Comparison of ENCODE assay signal across 8 cellular contexts in the genomic region with DNA sequence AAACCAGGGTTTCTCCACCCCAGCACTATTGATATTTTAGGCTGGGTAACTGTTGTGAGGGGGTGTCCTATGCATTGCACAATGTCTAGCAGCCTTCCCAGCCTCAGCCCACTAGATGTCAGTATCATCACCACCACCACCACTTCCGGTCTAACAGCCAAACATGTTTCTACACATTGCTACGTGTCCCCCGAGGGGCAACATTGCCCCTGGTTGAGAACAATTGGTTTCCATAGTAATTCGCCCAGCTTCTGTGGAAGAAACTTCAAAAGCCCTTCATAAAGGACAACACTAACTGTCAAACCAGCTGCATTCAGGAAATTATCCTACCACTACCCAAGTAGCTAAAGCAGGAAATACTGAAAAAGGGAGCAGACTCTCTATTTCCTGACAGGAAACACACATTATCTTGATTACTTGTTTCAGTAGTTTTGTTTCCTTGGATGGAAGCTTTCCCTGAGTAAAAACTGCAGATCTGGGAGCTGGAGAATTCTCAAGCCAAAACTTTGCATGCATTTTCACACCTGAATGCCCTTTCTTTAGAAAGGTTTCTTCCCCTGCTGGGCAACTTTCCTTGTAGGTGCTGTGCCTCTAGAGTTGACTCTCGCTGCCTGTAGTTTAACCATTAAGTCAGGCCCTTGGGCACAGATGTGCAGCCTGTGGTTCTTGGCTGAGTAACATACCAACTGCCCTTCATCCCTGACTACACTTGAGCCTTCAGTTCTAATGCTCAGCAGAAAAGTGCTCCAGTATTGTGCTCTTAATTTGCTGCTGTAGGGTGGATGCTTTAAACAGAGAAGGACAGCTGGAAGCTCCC. TPM values are rescaled to one million over a fixed set of nuclear protein-coding genes. Genes with fewer than 3 reads are reported as not detected.
DNase-seq lines count a peak whose midpoint lies in the region; ATAC-seq and TF ChIP-seq lines count a peak whose summit lies in the region.

No MANE protein-coding gene starts in this region.

- H3K4me1 ChIP-seq in PC-3 (ENCODE audit: insufficient read depth, low read length) (peaks cover 15% of the 10 kb centered on the region), smooth muscle cell (ENCODE audit: low read depth) (no peaks in the 10 kb centered on the region), sigmoid colon (no peaks in the 10 kb centered on the region)

- H3K9ac ChIP-seq in PC-3 (ENCODE audit: low read length) (no peak overlapping the region), smooth muscle cell (ENCODE audit: low read depth) (no peak overlapping the region)

- POLR2A ChIA-PET in PC-3 (lab: Charles Lee; ENCODE audit: unreplicated experiment), result no interaction called here

- peak; percentile 84 for TF ChIP-seq CTCF in C4-2B (conservative IDR thresholded peaks at IDR 0.05)
- TF ChIP-seq CTCF in PC-3 (conservative IDR thresholded peaks at IDR 0.05; ENCODE audit: low read depth, low read length), result peak; percentile 64
- TF ChIP-seq CTCF in smooth muscle cell (IDR thresholded peaks at IDR 0.05; ENCODE audit: borderline replicate concordance, insufficient read depth, poor library complexity, severe bottlenecking), result peak; percentile 43
- peak in 1 of 4 experiments; percentile 6 for TF ChIP-seq CTCF in sigmoid colon (IDR thresholded peaks at IDR 0.05)

- H3K36me3 ChIP-seq in PC-3 (ENCODE audit: low read depth, low read length) (no peaks in the 10 kb centered on the region), smooth muscle cell (ENCODE audit: low read depth) (no peaks in the 10 kb centered on the region), sigmoid colon (no peaks in the 10 kb centered on the region)

- no peaks in the 10 kb centered on the region for H3K27me3 ChIP-seq in PC-3 (ENCODE audit: low read length)
- H3K27me3 ChIP-seq in smooth muscle cell (ENCODE audit: low read depth), result peaks cover 9% of the 10 kb centered on the region
- H3K27me3 ChIP-seq in sigmoid colon, result no peaks in the 10 kb centered on the region

- H3K27ac ChIP-seq in C4-2B, result no peak overlapping the region
- no peak overlapping the region for H3K27ac ChIP-seq in PC-3 (ENCODE audit: low read length)
- no peak overlapping the region for H3K27ac ChIP-seq in smooth muscle cell (ENCODE audit: low read depth)
- no peak overlapping the region for H3K27ac ChIP-seq in sigmoid colon

- no peak overlapping the region for H3K4me2 ChIP-seq in PC-3 (ENCODE audit: low read length)
- H3K4me2 ChIP-seq in smooth muscle cell, result peak overlapping the region; percentile 15

- TF ChIP-seq POLR2A in sigmoid colon (IDR thresholded peaks at IDR 0.05), result no peak

- H3K79me2 ChIP-seq in PC-3 (ENCODE audit: low read length) (no peaks in the 10 kb centered on the region), smooth muscle cell (ENCODE audit: low read depth) (no peaks in the 10 kb centered on the region)

- no TSS peak for BruUV-seq in PC-3 (replicated peaks; lab: Mats Ljungman, UMichigan)

- H2AFZ ChIP-seq in PC-3 (ENCODE audit: low read length) (0 out of 2 replicates have a peak overlapping the region, but pooled peaks have one; percentile 40), smooth muscle cell (ENCODE audit: low read depth) (peak overlapping the region; percentile 44)

- H3K9me3 ChIP-seq in PC-3 (ENCODE audit: low read length) (no peaks in the 10 kb centered on the region), smooth muscle cell (replicated peaks; ENCODE audit: low read depth) (no peaks in the 10 kb centered on the region), sigmoid colon (no peaks in the 10 kb centered on the region)

- H4K20me1 ChIP-seq in PC-3 (ENCODE audit: low read length) (no peaks in the 10 kb centered on the region), smooth muscle cell (ENCODE audit: low read depth) (no peaks in the 10 kb centered on the region)

- no peak overlapping the region for H3K4me3 ChIP-seq in PC-3 (ENCODE audit: low read length)
- H3K4me3 ChIP-seq in smooth muscle cell, result no peak overlapping the region
- no peak overlapping the region for H3K4me3 ChIP-seq in sigmoid colon

- TF ChIP-seq EP300 in sigmoid colon (IDR thresholded peaks at IDR 0.05), result no peak

- DNase-seq in PC-3 (peak; percentile 57), activated T-helper 1 cell treated with Interleukin-2 at 50 U/mL for 16 hours (ENCODE audit: low read depth) (peak; percentile 18), head of caudate nucleus (peak in 33 of 42 donors; percentile 3 to 55 (median 27)), smooth muscle cell (lab: John Stamatoyannopoulos, UW; ENCODE audit: unreplicated experiment) (no peak), sigmoid colon (no peak)

- WGBS in smooth muscle cell (ENCODE audit: low lambda C conversion rate), result 34% methylated on average over 5 of the region's 5 CpGs
- 21 to 34% methylated on average over 5 of the region's 5 CpGs for WGBS in sigmoid colon, 2 donors

- H3K9me2 ChIP-seq in PC-3 (replicated peaks; ENCODE audit: low read length), result no peaks in the 10 kb centered on the region

- intact Hi-C loops in PC-3 (cut with micrococcal nuclease), result no loop called here
- intact Hi-C loops in head of caudate nucleus (cut with DNase I), result no loop called here
- intact Hi-C loops in sigmoid colon (cut with DNase I), result loop anchor here (10.0 kb wide), 1 partner anchor 201 kb away; no protein-coding TSS in a partner anchor

- CTCF ChIA-PET in PC-3 (lab: Charles Lee), result no interaction called here

- ATAC-seq in GM19035 (IDR thresholded peaks at IDR 0.05; ENCODE audit: unreplicated experiment) (peak; percentile 99), HG03159 (IDR thresholded peaks at IDR 0.05; ENCODE audit: unreplicated experiment) (peak; percentile 100), PC-3 (no peak)

- H3F3A ChIP-seq in PC-3 (ENCODE audit: low read length, unreplicated experiment) (no peaks in the 10 kb centered on the region), smooth muscle cell (ENCODE audit: low read depth) (no peaks in the 10 kb centered on the region)

RNA-seq across cellular contexts. Expression of gene PKHD1, which starts 23.6 kb away (rescaled TPM):
- total RNA-seq in PC-3 (2014; rRNA removed), result 0.40 and 0.52 TPM in 2 replicates
- total RNA-seq in smooth muscle cell, result not detected in 2 replicates
- polyA plus RNA-seq in smooth muscle cell, result not detected in 2 replicates
- under 1 TPM; under 0.01 to 0.66 (median under 0.01) TPM for total RNA-seq in sigmoid colon
- polyA plus RNA-seq in sigmoid colon, result under 1 TPM in 1 of 3 donors, not detected in 2; 0.03 TPM

Comparison
In these comparisons a context has a peak if more than half of its experiments do, and no peak if none do; other contexts are left out.
1. DNase-seq: peak in PC-3 (single experiment), activated T-helper 1 cell treated with Interleukin-2 at 50 U/mL for 16 hours (single experiment) and head of caudate nucleus (33 of 42); none in smooth muscle cell (single experiment) and sigmoid colon (single experiment).